Comparison of ENCODE assay signal across 21 cellular contexts in the genomic region with DNA sequence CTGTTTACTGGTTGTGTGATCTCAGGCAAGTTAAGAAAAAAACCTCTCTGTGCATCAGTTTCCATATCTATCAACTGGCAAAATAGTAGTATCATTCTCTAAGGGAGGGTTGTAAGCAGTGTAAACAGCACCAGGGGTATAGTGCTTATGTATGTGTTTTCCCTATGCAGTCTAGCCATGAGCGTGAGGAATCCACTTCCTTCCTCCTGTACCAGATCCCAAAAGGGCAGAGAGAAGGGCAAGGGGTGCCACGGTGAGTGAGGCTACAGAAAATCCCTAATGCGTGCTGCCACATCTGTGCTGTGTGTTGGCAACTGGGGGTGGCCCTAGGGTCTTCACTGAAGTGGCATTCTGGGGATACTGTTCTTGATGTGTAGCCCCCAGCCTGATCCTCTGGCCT. TPM values are rescaled to one million over a fixed set of nuclear protein-coding genes. Genes with fewer than 3 reads are reported as not detected.
A peak's percentile ranks its signal among the peaks of the same experiment; 100 is the strongest.
DNase-seq lines count a peak whose midpoint lies in the region; ATAC-seq lines count a peak whose summit lies in the region.
"Had no signal": no experiment of that assay in that cellular context is flagged by ENCODE, and none has a peak within 500 bp of the region (broad histone marks: within the 10 kb centered on the region; RNA-seq: fewer than 3 reads in every experiment).

No MANE protein-coding gene starts in this region.

- CTCF ChIA-PET in activated CD4-positive, alpha-beta memory T cell treated with anti-CD3 and anti-CD28 coated beads for 36 hours (lab: Charles Lee): no interaction called here

- peaks cover 15% of the 10 kb centered on the region for H3K36me3 Mint-ChIP-seq in activated CD4-positive, alpha-beta T cell treated with anti-CD3 and anti-CD28 coated beads, Interleukin-2, amount 10 ng/mL, durations not matched to agents 24 days and 14 days (ENCODE audit: low read depth)
- H3K36me3 Mint-ChIP-seq in activated CD4-positive, alpha-beta memory T cell treated with anti-CD3 and anti-CD28 coated beads for 36 hours: peaks cover 2% of the 10 kb centered on the region
- no peaks in the 10 kb centered on the region for H3K36me3 Mint-ChIP-seq in memory B cell

- peak overlapping the region; percentile 42 for H3K4me3 Mint-ChIP-seq in activated CD4-positive, alpha-beta T cell treated with anti-CD3 and anti-CD28 coated beads, Interleukin-2, amount 10 ng/mL, durations not matched to agents 24 days and 14 days
- H3K4me3 Mint-ChIP-seq in activated CD4-positive, alpha-beta memory T cell treated with anti-CD3 and anti-CD28 coated beads for 36 hours: no peak overlapping the region
- no peak overlapping the region for H3K4me3 Mint-ChIP-seq in memory B cell
- H3K4me3 Mint-ChIP-seq: central memory CD8-positive, alpha-beta T cell; nephron had no signal

- H3K9me3 Mint-ChIP-seq in activated CD4-positive, alpha-beta T cell treated with anti-CD3 and anti-CD28 coated beads, Interleukin-2, amount 10 ng/mL, durations not matched to agents 24 days and 14 days: peaks cover 5% of the 10 kb centered on the region
- no peaks in the 10 kb centered on the region for H3K9me3 Mint-ChIP-seq in activated CD4-positive, alpha-beta memory T cell treated with anti-CD3 and anti-CD28 coated beads for 36 hours
- H3K9me3 Mint-ChIP-seq in memory B cell: no peaks in the 10 kb centered on the region
- H3K9me3 Mint-ChIP-seq: central memory CD8-positive, alpha-beta T cell; nephron had no signal

- peaks cover 67% of the 10 kb centered on the region for H3K4me1 Mint-ChIP-seq in activated CD4-positive, alpha-beta T cell treated with anti-CD3 and anti-CD28 coated beads, Interleukin-2, amount 10 ng/mL, durations not matched to agents 24 days and 14 days
- peaks cover 61% of the 10 kb centered on the region for H3K4me1 Mint-ChIP-seq in activated CD4-positive, alpha-beta memory T cell treated with anti-CD3 and anti-CD28 coated beads for 36 hours (ENCODE audit: low read depth)
- peaks cover 35% of the 10 kb centered on the region for H3K4me1 Mint-ChIP-seq in memory B cell

- H3K27ac Mint-ChIP-seq in activated CD4-positive, alpha-beta T cell treated with anti-CD3 and anti-CD28 coated beads, Interleukin-2, amount 10 ng/mL, durations not matched to agents 24 days and 14 days: peak overlapping the region; percentile 89
- H3K27ac Mint-ChIP-seq in activated CD4-positive, alpha-beta memory T cell treated with anti-CD3 and anti-CD28 coated beads for 36 hours: peak overlapping the region; percentile 88
- peak overlapping the region; percentile 63 for H3K27ac Mint-ChIP-seq in memory B cell
- H3K27ac Mint-ChIP-seq: nephron had no signal

- H3K27me3 Mint-ChIP-seq in activated CD4-positive, alpha-beta T cell treated with anti-CD3 and anti-CD28 coated beads, Interleukin-2, amount 10 ng/mL, durations not matched to agents 24 days and 14 days: no peaks in the 10 kb centered on the region
- no peaks in the 10 kb centered on the region for H3K27me3 Mint-ChIP-seq in activated CD4-positive, alpha-beta memory T cell treated with anti-CD3 and anti-CD28 coated beads for 36 hours
- no peaks in the 10 kb centered on the region for H3K27me3 Mint-ChIP-seq in memory B cell
- H3K27me3 Mint-ChIP-seq: central memory CD8-positive, alpha-beta T cell had no signal

- ATAC-seq in memory B cell (ENCODE audit: low read depth): no peak
- ATAC-seq in GM18870 (IDR thresholded peaks at IDR 0.05; ENCODE audit: unreplicated experiment): no peak
- no peak for ATAC-seq in HG03571 (IDR thresholded peaks at IDR 0.05; ENCODE audit: unreplicated experiment)
- ATAC-seq: gastroesophageal sphincter, HepG2, Right ventricle myocardium inferior had no signal

- DNase-seq in activated CD4-positive, alpha-beta T cell treated with anti-CD3 and anti-CD28 coated beads, Interleukin-2, amount 10 ng/mL, durations not matched to agents 24 days and 14 days: no peak
- no peak for DNase-seq in activated CD4-positive, alpha-beta T cell treated with anti-CD3 and anti-CD28 coated beads, Interleukin-2, amount 50 U/mL, for 4 hours
- DNase-seq in CD1c-positive myeloid dendritic cell (ENCODE audit: extremely low spot score): peak; percentile 53
- DNase-seq in activated CD4-positive, alpha-beta memory T cell treated with anti-CD3 and anti-CD28 coated beads for 36 hours: no peak
- DNase-seq in memory B cell (ENCODE audit: low spot score in 2 of 2): no peak
- no peak for DNase-seq in SIG-M5 (lab: John Stamatoyannopoulos, UW)
- DNase-seq: activated gamma-delta T cell; aorta; C1 segment of cervical spinal cord; effector CD4-positive, alpha-beta T cell; GDM1; NCI-H524 treated with DMSO at 0.1 percent for 48 hours; sigmoid colon; testis had no signal

- intact Hi-C loops in activated CD4-positive, alpha-beta T cell treated with anti-CD3 and anti-CD28 coated beads, Interleukin-2, amount 10 ng/mL, durations not matched to agents 24 days and 14 days (cut with micrococcal nuclease): no loop called here
- intact Hi-C loops in activated CD4-positive, alpha-beta memory T cell treated with anti-CD3 and anti-CD28 coated beads for 36 hours (cut with micrococcal nuclease): no loop called here

- POLR2A ChIA-PET in activated CD4-positive, alpha-beta memory T cell treated with anti-CD3 and anti-CD28 coated beads for 36 hours (lab: Charles Lee): no interaction called here

RNA-seq across cellular contexts. Expression of gene RNF19B, which starts 18.4 kb away (rescaled TPM):
- 44.5 and 46.8 TPM in 2 replicates for total RNA-seq in activated CD4-positive, alpha-beta T cell treated with anti-CD3 and anti-CD28 coated beads, Interleukin-2, amount 10 ng/mL, durations not matched to agents 24 days and 14 days
- total RNA-seq in activated CD4-positive, alpha-beta memory T cell treated with anti-CD3 and anti-CD28 coated beads for 36 hours: 10 to 100 TPM; 72.4 to 72.8 TPM

RNA-seq across cellular contexts. Expression of gene AK2, which starts 53.6 kb away (rescaled TPM):
- total RNA-seq in activated CD4-positive, alpha-beta T cell treated with anti-CD3 and anti-CD28 coated beads, Interleukin-2, amount 10 ng/mL, durations not matched to agents 24 days and 14 days: 424 and 429 TPM in 2 replicates
- total RNA-seq in activated CD4-positive, alpha-beta memory T cell treated with anti-CD3 and anti-CD28 coated beads for 36 hours: 100 to 1,000 TPM; 325 to 328 TPM
